In genomic region chr7:102395958-102396709, GRCh38 we compare ENCODE assay signal across 8 cellular contexts. TPM values are rescaled to one million over a fixed set of nuclear protein-coding genes. Genes with fewer than 3 reads are reported as not detected.
DNase-seq lines count a peak whose midpoint lies in the region; ATAC-seq and TF ChIP-seq lines count a peak whose summit lies in the region.

Gene PRKRIP1 (plus strand): TSS chr7:102396363. CDS start chr7:102396412, 49 bp downstream.

- H3K27ac Mint-ChIP-seq in T-helper 1 cell treated with Interleukin-12 subunit alpha and Interleukin-12 subunit beta and Interleukin-4 antibody, amounts not matched to agents 30 μg/mL and 1 μg/mL, for 36 hours: peak within 1 kb of the TSS; percentile 88
- H3K27ac Mint-ChIP-seq in progenitor cell of endocrine pancreas: peak within 1 kb of the TSS; percentile 98

- H3K27ac ChIP-seq in left ventricle myocardium inferior (replicated peaks): peak within 1 kb of the TSS; percentile 89
- H3K27ac ChIP-seq in upper lobe of right lung: peak within 1 kb of the TSS; percentile 85

- intact Hi-C loops in left ventricle myocardium inferior (cut with micrococcal nuclease) (no loop called here), upper lobe of right lung (cut with DNase I) (no loop called here)

- no peaks in the 10 kb centered on the region for H3K9me3 ChIP-seq in left ventricle myocardium inferior (replicated peaks)
- H3K9me3 ChIP-seq in upper lobe of right lung: no peaks in the 10 kb centered on the region

- TF ChIP-seq POLR2A in GM15510 (IDR thresholded peaks at IDR 0.05; ENCODE audit: borderline replicate concordance, extremely low read depth, insufficient read length): peak; percentile 67

- H3K4me1 Mint-ChIP-seq in T-helper 1 cell treated with Interleukin-12 subunit alpha and Interleukin-12 subunit beta and Interleukin-4 antibody, amounts not matched to agents 30 μg/mL and 1 μg/mL, for 36 hours (ENCODE audit: low read depth): peaks cover 15% of the 10 kb centered on the region
- H3K4me1 Mint-ChIP-seq in progenitor cell of endocrine pancreas (ENCODE audit: low read depth): peaks cover 17% of the 10 kb centered on the region

- peaks cover 19% of the 10 kb centered on the region for H3K36me3 Mint-ChIP-seq in T-helper 1 cell treated with Interleukin-12 subunit alpha and Interleukin-12 subunit beta and Interleukin-4 antibody, amounts not matched to agents 30 μg/mL and 1 μg/mL, for 36 hours (ENCODE audit: low read depth)
- H3K36me3 Mint-ChIP-seq in progenitor cell of endocrine pancreas (ENCODE audit: insufficient read depth): peaks cover 16% of the 10 kb centered on the region

- H3K4me3 ChIP-seq in left ventricle myocardium inferior: peak within 1 kb of the TSS; percentile 91
- peak within 1 kb of the TSS; percentile 88 for H3K4me3 ChIP-seq in upper lobe of right lung

- peak; percentile 99 for ATAC-seq in HG02885 (IDR thresholded peaks at IDR 0.05; ENCODE audit: poor library complexity, unreplicated experiment)
- ATAC-seq in upper lobe of right lung: peak; percentile 97

- no peaks in the 10 kb centered on the region for H3K27me3 ChIP-seq in left ventricle myocardium inferior (ENCODE audit: low read depth)
- H3K27me3 ChIP-seq in upper lobe of right lung: no peaks in the 10 kb centered on the region

- peaks cover 30% of the 10 kb centered on the region for H3K4me1 ChIP-seq in left ventricle myocardium inferior
- H3K4me1 ChIP-seq in upper lobe of right lung: peaks cover 8% of the 10 kb centered on the region

- peak; percentile 84 for DNase-seq in NCI-H1694 treated with DMSO at 0.1 percent for 48 hours (lab: John Stamatoyannopoulos, UW)
- DNase-seq in amniotic epithelial cell (ENCODE audit: low read depth): peak; percentile 90
- peak; percentile 82 for DNase-seq in left ventricle myocardium inferior
- DNase-seq in progenitor cell of endocrine pancreas (ENCODE audit: low spot score, unreplicated experiment): peak; percentile 70
- DNase-seq in upper lobe of right lung: peak; percentile 86

- H3K4me3 Mint-ChIP-seq in T-helper 1 cell treated with Interleukin-12 subunit alpha and Interleukin-12 subunit beta and Interleukin-4 antibody, amounts not matched to agents 30 μg/mL and 1 μg/mL, for 36 hours: peak within 1 kb of the TSS; percentile 88
- peak within 1 kb of the TSS; percentile 79 for H3K4me3 Mint-ChIP-seq in progenitor cell of endocrine pancreas (ENCODE audit: low read depth)

- no peaks in the 10 kb centered on the region for H3K9me3 Mint-ChIP-seq in T-helper 1 cell treated with Interleukin-12 subunit alpha and Interleukin-12 subunit beta and Interleukin-4 antibody, amounts not matched to agents 30 μg/mL and 1 μg/mL, for 36 hours
- no peaks in the 10 kb centered on the region for H3K9me3 Mint-ChIP-seq in progenitor cell of endocrine pancreas (ENCODE audit: low read depth)

- H3K36me3 ChIP-seq in left ventricle myocardium inferior (peaks cover 37% of the 10 kb centered on the region), upper lobe of right lung (peaks cover 31% of the 10 kb centered on the region)

- no peak for TF ChIP-seq CTCF in left ventricle myocardium inferior (IDR thresholded peaks at IDR 0.05; ENCODE audit: borderline replicate concordance)
- TF ChIP-seq CTCF in progenitor cell of endocrine pancreas (IDR thresholded peaks at IDR 0.05; ENCODE audit: unreplicated experiment): no peak
- no peak for TF ChIP-seq CTCF in upper lobe of right lung (IDR thresholded peaks at IDR 0.05)

- no peaks in the 10 kb centered on the region for H3K27me3 Mint-ChIP-seq in T-helper 1 cell treated with Interleukin-12 subunit alpha and Interleukin-12 subunit beta and Interleukin-4 antibody, amounts not matched to agents 30 μg/mL and 1 μg/mL, for 36 hours (ENCODE audit: low read depth)
- no peaks in the 10 kb centered on the region for H3K27me3 Mint-ChIP-seq in progenitor cell of endocrine pancreas

RNA-seq across cellular contexts. Expression of gene PRKRIP1, which starts in this region (rescaled TPM):
- total RNA-seq in left ventricle myocardium inferior (11.1 TPM), progenitor cell of endocrine pancreas (44.8 and 45.0 TPM in 2 replicates), upper lobe of right lung (21.9 TPM)

Comparison
In these comparisons a context has a peak if more than half of its experiments do, and no peak if none do; other contexts are left out.
1. Peak in every context shown above with its lines: DNase-seq, ATAC-seq, H3K4me3 ChIP-seq and H3K27ac ChIP-seq.